Comparison of ENCODE assay signal across 8 cellular contexts in the genomic region with DNA sequence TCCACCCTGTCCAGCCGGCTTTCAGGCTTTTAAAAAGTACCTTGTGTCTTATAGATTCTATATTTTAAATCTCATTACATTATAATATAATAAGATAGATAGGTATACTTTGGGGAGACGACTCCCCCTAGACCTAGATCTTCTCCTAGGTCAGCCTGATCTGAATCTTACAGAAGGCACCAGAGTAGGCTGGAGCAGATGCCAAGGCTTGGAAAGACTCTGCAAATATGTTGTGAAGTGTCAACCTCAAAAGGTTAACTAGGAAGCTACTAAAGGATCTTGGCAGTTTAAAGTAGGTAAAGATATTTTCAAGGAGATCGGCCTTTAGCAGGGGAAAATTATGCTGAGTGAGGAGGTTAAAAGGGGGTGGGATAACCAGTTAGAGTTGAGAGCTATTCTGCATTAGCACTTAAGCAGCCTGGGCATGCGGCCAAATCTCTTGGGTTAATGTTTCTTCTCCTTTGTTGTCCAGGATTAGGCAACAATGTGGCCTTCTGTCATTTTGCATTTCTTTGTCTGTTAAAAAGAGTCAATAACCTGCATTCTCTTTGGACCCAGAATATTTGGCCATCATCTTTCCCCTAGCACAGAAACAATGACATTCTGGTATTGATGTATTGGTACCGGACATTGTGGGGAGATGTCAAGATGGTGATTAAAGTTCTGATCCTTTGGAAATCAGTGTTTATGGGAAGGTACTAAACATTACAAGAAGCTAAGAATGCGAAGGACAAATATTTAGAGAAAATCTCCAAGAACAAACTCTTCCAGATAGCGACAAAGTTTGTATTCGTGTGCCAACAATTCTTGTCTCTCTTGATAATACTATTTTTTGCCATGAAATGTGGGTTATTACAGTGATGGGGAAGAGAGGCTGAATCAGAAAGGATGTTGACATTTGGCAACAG. TPM values are rescaled to one million over a fixed set of nuclear protein-coding genes. Genes with fewer than 3 reads are reported as not detected.
DNase-seq lines count a peak whose midpoint lies in the region; ATAC-seq and TF ChIP-seq lines count a peak whose summit lies in the region.

No MANE protein-coding gene starts in this region.

- no peaks in the 10 kb centered on the region for H3K27me3 ChIP-seq in esophagus squamous epithelium

- no peak overlapping the region for H3K4me3 Mint-ChIP-seq in osteocyte (ENCODE audit: unreplicated experiment)
- no peak overlapping the region for H3K4me3 Mint-ChIP-seq in activated naive CD8-positive, alpha-beta T cell treated with anti-CD3 and anti-CD28 coated beads, Interleukin-2, amount 50 U/mL, for 24 hours

- ATAC-seq in GM19035 (IDR thresholded peaks at IDR 0.05; ENCODE audit: unreplicated experiment), result no peak
- ATAC-seq in activated naive CD8-positive, alpha-beta T cell treated with anti-CD3 and anti-CD28 coated beads, Interleukin-2, amount 50 U/mL, for 24 hours, result no peak

- DNase-seq in Kasumi-1 (lab: John Stamatoyannopoulos, UW) (peak; percentile 27 to 63), NOMO-1 treated with dmso at 0.1 percent for 144 hours (lab: John Stamatoyannopoulos, UW; ENCODE audit: unreplicated experiment) (peak; percentile 54), esophagus squamous epithelium (lab: John Stamatoyannopoulos, UW) (no peak), osteocyte (ENCODE audit: extremely low spot score, unreplicated experiment) (peak; percentile 66), coronary artery (ENCODE audit: low spot score) (no peak)
- no peak for DNase-seq in activated naive CD8-positive, alpha-beta T cell treated with anti-CD3 and anti-CD28 coated beads, Interleukin-2, amount 50 U/mL, for 24 hours
- no peak for DNase-seq in activated CD4-positive, CD25-positive, alpha-beta regulatory T cell treated with anti-CD3 and anti-CD28 coated beads, Interleukin-2, amount 50 U/mL, for 72 hours

- no peaks in the 10 kb centered on the region for H3K36me3 Mint-ChIP-seq in osteocyte (ENCODE audit: unreplicated experiment)
- H3K36me3 Mint-ChIP-seq in activated naive CD8-positive, alpha-beta T cell treated with anti-CD3 and anti-CD28 coated beads, Interleukin-2, amount 50 U/mL, for 24 hours (ENCODE audit: low read depth), result no peaks in the 10 kb centered on the region

- WGBS in esophagus squamous epithelium, 2 donors, result 46 to 52% methylated on average over 8 of the region's 8 CpGs

- peaks cover 5% of the 10 kb centered on the region for H3K4me1 Mint-ChIP-seq in osteocyte (ENCODE audit: unreplicated experiment)
- no peaks in the 10 kb centered on the region for H3K4me1 Mint-ChIP-seq in activated naive CD8-positive, alpha-beta T cell treated with anti-CD3 and anti-CD28 coated beads, Interleukin-2, amount 50 U/mL, for 24 hours

- no peaks in the 10 kb centered on the region for H3K36me3 ChIP-seq in esophagus squamous epithelium

- H3K4me3 ChIP-seq in esophagus squamous epithelium (no peak overlapping the region), coronary artery (no peak overlapping the region)

- TF ChIP-seq CTCF in esophagus squamous epithelium (IDR thresholded peaks at IDR 0.05) (no peak), osteocyte (IDR thresholded peaks at IDR 0.05) (no peak), coronary artery (IDR thresholded peaks at IDR 0.05) (no peak)

- H3K9me3 ChIP-seq in esophagus squamous epithelium, result no peaks in the 10 kb centered on the region

- H3K27ac ChIP-seq in esophagus squamous epithelium, result peak overlapping the region in 3 of 4 donors; percentile 24 to 71 (median 42)
- no peak overlapping the region for H3K27ac ChIP-seq in coronary artery

- H3K27me3 Mint-ChIP-seq in osteocyte (ENCODE audit: unreplicated experiment), result peaks cover 10% of the 10 kb centered on the region
- peaks cover 2% of the 10 kb centered on the region for H3K27me3 Mint-ChIP-seq in activated naive CD8-positive, alpha-beta T cell treated with anti-CD3 and anti-CD28 coated beads, Interleukin-2, amount 50 U/mL, for 24 hours

- no peak overlapping the region for H3K27ac Mint-ChIP-seq in osteocyte (ENCODE audit: unreplicated experiment)
- no peak overlapping the region for H3K27ac Mint-ChIP-seq in activated naive CD8-positive, alpha-beta T cell treated with anti-CD3 and anti-CD28 coated beads, Interleukin-2, amount 50 U/mL, for 24 hours

- peaks cover 0 to 24% (median 5%) of the 10 kb centered on the region in 3 donors for H3K4me1 ChIP-seq in esophagus squamous epithelium

- intact Hi-C loops in esophagus squamous epithelium (cut with DNase I), result no loop called here

- H3K9me3 Mint-ChIP-seq in osteocyte (ENCODE audit: unreplicated experiment), result no peaks in the 10 kb centered on the region
- no peaks in the 10 kb centered on the region for H3K9me3 Mint-ChIP-seq in activated naive CD8-positive, alpha-beta T cell treated with anti-CD3 and anti-CD28 coated beads, Interleukin-2, amount 50 U/mL, for 24 hours

- TF ChIP-seq POLR2A in esophagus squamous epithelium (IDR thresholded peaks at IDR 0.05), result no peak

RNA-seq across cellular contexts. Expression of a gene that starts 51.2 kb away (rescaled TPM):
- total RNA-seq in esophagus squamous epithelium (10 to 100 TPM; 10.5 to 42.0 (median 25.0) TPM), osteocyte (42.3 and 45.2 TPM in 2 replicates)

Comparison
In these comparisons a context has a peak if more than half of its experiments do, and no peak if none do; other contexts are left out.
1. DNase-seq: peak in Kasumi-1 (2 of 2), NOMO-1 treated with dmso at 0.1 percent for 144 hours (single experiment) and osteocyte (single experiment); none in esophagus squamous epithelium (single experiment), activated naive CD8-positive, alpha-beta T cell treated with anti-CD3 and anti-CD28 coated beads, Interleukin-2, amount 50 U/mL, for 24 hours (single experiment), activated CD4-positive, CD25-positive, alpha-beta regulatory T cell treated with anti-CD3 and anti-CD28 coated beads, Interleukin-2, amount 50 U/mL, for 72 hours (single experiment) and coronary artery (single experiment).
2. H3K27ac ChIP-seq: peak in esophagus squamous epithelium (3 of 4); none in coronary artery (0 of 2).